20 cellular contexts compared by ENCODE assay signal in genomic region chr18:51400721-51401120, GRCh38.
"Had no signal": no experiment of that assay in that cellular context is flagged by ENCODE, and none has a peak within 500 bp of the region (broad histone marks: within the 10 kb centered on the region; RNA-seq: fewer than 3 reads in every experiment).

No MANE protein-coding gene starts in this region.

- H3K27me3 ChIP-seq: gastrocnemius medialis, heart right ventricle, neural progenitor cell, pancreas, right lobe of liver, suprapubic skin, thyroid gland had no signal

- H2AFZ ChIP-seq: neural progenitor cell had no signal

- H3K27ac ChIP-seq: coronary artery, gastrocnemius medialis, heart right ventricle, left ventricle myocardium inferior, lower lobe of right lung, neural progenitor cell, pancreas, right lobe of liver, skin epidermis, suprapubic skin, thyroid gland had no signal

- H3K4me3 Mint-ChIP-seq: natural killer cell treated with Interleukin-12 subunit alpha and Interleukin-12 subunit beta and Interleukin-15 and Interleukin-18, amount 100 ng/mL, for 72 hours; neural progenitor cell; type B pancreatic cell had no signal

- H3K36me3 Mint-ChIP-seq: natural killer cell treated with Interleukin-12 subunit alpha and Interleukin-12 subunit beta and Interleukin-15 and Interleukin-18, amount 100 ng/mL, for 72 hours; neural progenitor cell; type B pancreatic cell had no signal

- DNase-seq: effector CD8-positive, alpha-beta T cell; gastrocnemius medialis; heart right ventricle; left ventricle myocardium inferior; lower lobe of right lung; mesenchymal stem cell; midbrain; pancreas; right lobe of liver; stimulated activated CD4-positive, alpha-beta T cell treated with anti-CD3 and anti-CD28 coated beads, Interleukin-2, amount 100 ng/mL, for 48 hours; stimulated activated naive CD4-positive, alpha-beta T cell treated with Interleukin-2 at 50 U/mL for 16 hours; thyroid gland had no signal

- H3K27ac Mint-ChIP-seq: natural killer cell treated with Interleukin-12 subunit alpha and Interleukin-12 subunit beta and Interleukin-15 and Interleukin-18, amount 100 ng/mL, for 72 hours; neural progenitor cell; progenitor cell of endocrine pancreas; type B pancreatic cell had no signal

- ATAC-seq: gastrocnemius medialis; heart right ventricle; lower lobe of right lung; natural killer cell treated with Interleukin-12 subunit alpha and Interleukin-12 subunit beta and Interleukin-15 and Interleukin-18, amount 100 ng/mL, for 72 hours; pancreas had no signal

- H3K4me3 ChIP-seq: coronary artery, gastrocnemius medialis, heart right ventricle, left ventricle myocardium inferior, lower lobe of right lung, neural progenitor cell, pancreas, right lobe of liver, skin epidermis, suprapubic skin, thyroid gland had no signal

- H3K9ac ChIP-seq: neural progenitor cell had no signal

- FAIRE-seq: pancreas, urothelium cell line had no signal

- H3K4me1 ChIP-seq: gastrocnemius medialis, right lobe of liver, suprapubic skin had no signal

- H3K4me2 ChIP-seq: neural progenitor cell had no signal

- H3K9me3 ChIP-seq: gastrocnemius medialis, heart right ventricle, left ventricle myocardium inferior, lower lobe of right lung, pancreas, right lobe of liver, suprapubic skin, thyroid gland had no signal

- H3K27me3 Mint-ChIP-seq: progenitor cell of endocrine pancreas, type B pancreatic cell had no signal

- H3K9me3 Mint-ChIP-seq: natural killer cell treated with Interleukin-12 subunit alpha and Interleukin-12 subunit beta and Interleukin-15 and Interleukin-18, amount 100 ng/mL, for 72 hours; neural progenitor cell; type B pancreatic cell had no signal

- H3K36me3 ChIP-seq: gastrocnemius medialis, heart right ventricle, left ventricle myocardium inferior, lower lobe of right lung, neural progenitor cell, pancreas, right lobe of liver, suprapubic skin, thyroid gland had no signal
